ENCODE assay signal across 8 cellular contexts in genomic region chr7:1459512-1459892, GRCh38. TPM values are rescaled to one million over a fixed set of nuclear protein-coding genes. Genes with fewer than 3 reads are reported as not detected.
DNase-seq lines count a peak whose midpoint lies in the region; ATAC-seq, FAIRE-seq and TF ChIP-seq lines count a peak whose summit lies in the region.

No MANE protein-coding gene starts in this region.

- no peaks in the 10 kb centered on the region for H3K27me3 ChIP-seq in muscle layer of colon (ENCODE audit: control insufficient read depth in 1 of 2, insufficient read depth in 2 of 2, low read length in 2 of 2)

- ATAC-seq in GM21619 (IDR thresholded peaks at IDR 0.05; ENCODE audit: unreplicated experiment) (peak; percentile 96), esophagus mucosa (peak; percentile 92)

- no peaks in the 10 kb centered on the region for H3K36me3 Mint-ChIP-seq in activated T-cell treated with anti-CD3 and anti-CD28 coated beads, Interleukin-2, amount 50 U/mL, for 24 hours (ENCODE audit: low read depth)

- H3K36me3 ChIP-seq in muscle layer of colon (ENCODE audit: insufficient read depth, low read length): no peaks in the 10 kb centered on the region

- peaks cover 12% of the 10 kb centered on the region for H3K4me1 Mint-ChIP-seq in activated T-cell treated with anti-CD3 and anti-CD28 coated beads, Interleukin-2, amount 50 U/mL, for 24 hours (ENCODE audit: low read depth)

- H3K9me3 Mint-ChIP-seq in activated T-cell treated with anti-CD3 and anti-CD28 coated beads, Interleukin-2, amount 50 U/mL, for 24 hours: no peaks in the 10 kb centered on the region

- peaks cover 48% of the 10 kb centered on the region for H3K4me1 ChIP-seq in muscle layer of colon (ENCODE audit: insufficient read depth, low read length)

- no peak for TF ChIP-seq CTCF in D721Med (IDR thresholded peaks at IDR 0.05; ENCODE audit: insufficient read depth, missing control alignments)

- peak overlapping the region; percentile 64 for H3K27ac ChIP-seq in muscle layer of colon (ENCODE audit: low read depth, low read length)

- no peaks in the 10 kb centered on the region for H3K27me3 Mint-ChIP-seq in activated T-cell treated with anti-CD3 and anti-CD28 coated beads, Interleukin-2, amount 50 U/mL, for 24 hours

- no peak overlapping the region for H3K9ac ChIP-seq in muscle layer of colon (ENCODE audit: low read length)

- no peak for FAIRE-seq in D721Med (lab: Jason Lieb, UNC)

- peak overlapping the region; percentile 66 to 84 for H3K4me3 ChIP-seq in muscle layer of colon (ENCODE audit: low read depth in 1 of 2, low read length in 2 of 2)

- no peak overlapping the region for H3K27ac Mint-ChIP-seq in activated T-cell treated with anti-CD3 and anti-CD28 coated beads, Interleukin-2, amount 50 U/mL, for 24 hours

- DNase-seq in D721Med (ENCODE audit: insufficient read length, low spot score) (peak; percentile 100), HuH-7.5 (ENCODE audit: low spot score) (peak; percentile 100), OCI-M2 (lab: John Stamatoyannopoulos, UW; ENCODE audit: unreplicated experiment) (peak; percentile 69)
- DNase-seq in activated T-cell treated with anti-CD3 and anti-CD28 coated beads, Interleukin-2, amount 50 U/mL, for 24 hours: peak; percentile 98
- peak; percentile 99 for DNase-seq in stimulated activated CD8-positive, alpha-beta memory T cell treated with anti-CD3 and anti-CD28 coated beads, Interleukin-4, amount 100 ng/mL, for 48 hours

- H3K9me3 ChIP-seq in muscle layer of colon (ENCODE audit: low read length): no peaks in the 10 kb centered on the region

- peak overlapping the region; percentile 75 for H3K4me3 Mint-ChIP-seq in activated T-cell treated with anti-CD3 and anti-CD28 coated beads, Interleukin-2, amount 50 U/mL, for 24 hours

RNA-seq across cellular contexts. Expression of gene MICALL2, which starts 0.2 kb away (rescaled TPM):
- total RNA-seq in esophagus mucosa: 16.1 TPM

RNA-seq across cellular contexts. Expression of gene INTS1, which starts 44.7 kb away (rescaled TPM):
- 50.4 TPM for total RNA-seq in esophagus mucosa

Comparison
In these comparisons a context has a peak if more than half of its experiments do, and no peak if none do; other contexts are left out.
1. Peak in every context shown above with its lines: DNase-seq, ATAC-seq, H3K4me3 ChIP-seq and H3K27ac ChIP-seq.